ENCODE assay signal across 8 cellular contexts in genomic region chr17:82153745-82154375, GRCh38. TPM values are rescaled to one million over a fixed set of nuclear protein-coding genes. Genes with fewer than 3 reads are reported as not detected.
DNase-seq lines count a peak whose midpoint lies in the region; ATAC-seq and TF ChIP-seq lines count a peak whose summit lies in the region.

No MANE protein-coding gene starts in this region.

- no peaks in the 10 kb centered on the region for H3K79me2 ChIP-seq in Karpas-422 (ENCODE audit: low read length)

- H3K4me1 ChIP-seq in Karpas-422 (ENCODE audit: low read length) (no peaks in the 10 kb centered on the region), SJSA1 (replicated peaks) (no peaks in the 10 kb centered on the region), upper lobe of right lung (no peaks in the 10 kb centered on the region)

- H3K9ac ChIP-seq in Karpas-422 (ENCODE audit: low read length), result no peak overlapping the region

- no peaks in the 10 kb centered on the region for H3K36me3 ChIP-seq in Karpas-422 (ENCODE audit: insufficient read depth, low read length)
- H3K36me3 ChIP-seq in SJSA1, result peaks cover 15% of the 10 kb centered on the region
- H3K36me3 ChIP-seq in upper lobe of right lung, result no peaks in the 10 kb centered on the region

- no peaks in the 10 kb centered on the region for H3K27me3 ChIP-seq in Karpas-422 (ENCODE audit: low read length)
- no peaks in the 10 kb centered on the region for H3K27me3 ChIP-seq in SJSA1 (replicated peaks)
- H3K27me3 ChIP-seq in upper lobe of right lung, result no peaks in the 10 kb centered on the region

- no peak overlapping the region for H2AFZ ChIP-seq in Karpas-422 (ENCODE audit: low read length)

- POLR2A ChIA-PET in GM10248 (lab: Yijun Ruan, JAX), result no interaction called here

- no peak overlapping the region for H3K4me2 ChIP-seq in Karpas-422 (ENCODE audit: low read depth, low read length, poor library complexity, severe bottlenecking)

- TF ChIP-seq CTCF in GM10248 (IDR thresholded peaks at IDR 0.05; ENCODE audit: control extremely low read depth, extremely low read depth, low read depth, missing control alignments) (peak; percentile 94), upper lobe of right lung (IDR thresholded peaks at IDR 0.05) (peak; percentile 92)

- no peaks in the 10 kb centered on the region for H4K20me1 ChIP-seq in Karpas-422 (ENCODE audit: insufficient read depth, low read depth, low read length)

- H3K4me3 ChIP-seq in Karpas-422 (ENCODE audit: low read length) (no peak overlapping the region), SJSA1 (no peak overlapping the region), upper lobe of right lung (no peak overlapping the region)

- H3K9me3 ChIP-seq in Karpas-422 (ENCODE audit: low read length) (no peaks in the 10 kb centered on the region), SJSA1 (replicated peaks) (no peaks in the 10 kb centered on the region), upper lobe of right lung (no peaks in the 10 kb centered on the region)

- ATAC-seq in upper lobe of right lung (peak; percentile 96), HG03565 (IDR thresholded peaks at IDR 0.05; ENCODE audit: unreplicated experiment) (no peak)

- DNase-seq in GM10248 (ENCODE audit: extremely low spot score), result peak; percentile 92
- peak; percentile 90 for DNase-seq in Karpas-422
- DNase-seq in SJSA1 (ENCODE audit: low read depth in 1 of 2, low spot score in 2 of 2), result peak; percentile 82 to 88
- peak; percentile 46 to 81 (median 68) for DNase-seq in activated naive CD4-positive, alpha-beta T cell (lab: John Stamatoyannopoulos, UW)
- DNase-seq in glomerular visceral epithelial cell (ENCODE audit: extremely low spot score), result peak; percentile 69
- peak; percentile 51 to 97 (median 78) for DNase-seq in posterior cingulate gyrus
- DNase-seq in upper lobe of right lung, result peak; percentile 92

- intact Hi-C loops in posterior cingulate gyrus (cut with DNase I), result loop anchor here (1.0 to 5.0 kb wide), 2 partner anchors 57 to 124 kb away; partner anchors contain the start of gene FASN
- intact Hi-C loops in upper lobe of right lung (cut with DNase I), result loop anchor here (10.0 kb wide), 1 partner anchor 189 kb away; the partner anchor contains the start of gene NOTUM

- CTCF ChIA-PET in GM10248 (lab: Yijun Ruan, JAX), result interaction anchor here (0.6 to 7.2 kb wide), 22 partner anchors 10 to 194 kb away, joined by 3 to 87 read pairs (median 4); partner anchors contain the start of genes CENPX, DCXR, LRRC45 and RAC3

- no peak overlapping the region for H3K27ac ChIP-seq in Karpas-422 (ENCODE audit: low read length)
- H3K27ac ChIP-seq in SJSA1, result no peak overlapping the region
- no peak overlapping the region for H3K27ac ChIP-seq in upper lobe of right lung

- H3K9me2 ChIP-seq in Karpas-422 (replicated peaks; ENCODE audit: insufficient read depth, low read length), result no peaks in the 10 kb centered on the region

RNA-seq across cellular contexts. Expression of gene FASN, which starts 55.8 kb away (rescaled TPM):
- total RNA-seq in Karpas-422 (2014; rRNA removed; shearing (Covaris generic); ENCODE audit: low replicate concordance), result 94.1 and 197 TPM in 2 replicates
- 54.6 and 77.6 TPM in 2 replicates for total RNA-seq in SJSA1 (2014; rRNA removed; shearing (Covaris generic))
- total RNA-seq in upper lobe of right lung, result 432 TPM

RNA-seq across cellular contexts. Expression of gene CCDC57, which starts 58.8 kb away (rescaled TPM):
- 31.3 and 37.4 TPM in 2 replicates for total RNA-seq in Karpas-422 (2014; rRNA removed; shearing (Covaris generic); ENCODE audit: low replicate concordance)
- total RNA-seq in SJSA1 (2014; rRNA removed; shearing (Covaris generic)), result 8.2 and 9.4 TPM in 2 replicates
- total RNA-seq in upper lobe of right lung, result 50.5 TPM
